Comparison of ENCODE assay signal across 8 cellular contexts in the genomic region with DNA sequence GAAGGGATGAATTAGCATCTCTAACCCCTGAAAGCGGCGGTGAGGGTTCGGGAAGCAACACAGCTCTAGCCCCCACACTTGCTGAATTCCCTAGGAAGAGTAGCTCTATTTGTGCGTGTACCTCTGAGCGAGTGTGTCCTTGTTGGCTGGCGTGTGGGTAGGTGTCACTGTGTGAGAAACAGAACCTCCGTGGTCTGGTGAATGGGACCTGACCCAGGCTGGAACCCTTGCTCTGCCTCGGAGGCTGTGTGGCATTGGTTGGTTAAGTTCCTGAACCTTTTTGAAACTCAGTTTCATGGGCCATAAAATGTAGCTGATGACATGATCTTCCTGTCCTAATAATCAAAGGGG. TPM values are rescaled to one million over a fixed set of nuclear protein-coding genes. Genes with fewer than 3 reads are reported as not detected.
A peak's percentile ranks its signal among the peaks of the same experiment; 100 is the strongest.
DNase-seq lines count a peak whose midpoint lies in the region; ATAC-seq and TF ChIP-seq lines count a peak whose summit lies in the region.

No MANE protein-coding gene starts in this region.

- ATAC-seq in HG02588 (IDR thresholded peaks at IDR 0.05; ENCODE audit: unreplicated experiment) = peak; percentile 14
- peak; percentile 23 for ATAC-seq in activated T-helper 17 cell treated with anti-CD3 and anti-CD28 coated beads, Interleukin-2, amount 50 U/mL, for 72 hours (replicated peaks)

- TF ChIP-seq CTCF in C4-2B (conservative IDR thresholded peaks at IDR 0.05) = no peak
- no peak for TF ChIP-seq CTCF in mesothelial cell of epicardium (IDR thresholded peaks at IDR 0.05; ENCODE audit: unreplicated experiment)
- no peak for TF ChIP-seq CTCF in prostate gland (IDR thresholded peaks at IDR 0.05)

- peaks cover 15% of the 10 kb centered on the region for H3K4me1 Mint-ChIP-seq in activated T-helper 17 cell treated with anti-CD3 and anti-CD28 coated beads, Interleukin-2, amount 50 U/mL, for 72 hours
- peaks cover 44% of the 10 kb centered on the region for H3K4me1 Mint-ChIP-seq in mesothelial cell of epicardium

- H3K9me3 ChIP-seq in prostate gland = no peaks in the 10 kb centered on the region

- H3K27ac ChIP-seq in C4-2B (peak overlapping the region; percentile 95; the same call in 1 of the 2 replicates), prostate gland (no peak overlapping the region)

- H3K27me3 Mint-ChIP-seq in activated T-helper 17 cell treated with anti-CD3 and anti-CD28 coated beads, Interleukin-2, amount 50 U/mL, for 72 hours = no peaks in the 10 kb centered on the region
- peaks cover 2% of the 10 kb centered on the region for H3K27me3 Mint-ChIP-seq in mesothelial cell of epicardium (ENCODE audit: low read depth)

- WGBS in prostate gland = 32% methylated on average over 5 of the region's 8 CpGs

- intact Hi-C loops in prostate gland (cut with DNase I) = loop anchor here (5.0 to 10.0 kb wide), 2 partner anchors 253 to 1025 kb away; a partner anchor contains a TSS

- peak overlapping the region; percentile 93 for H3K4me3 Mint-ChIP-seq in activated T-helper 17 cell treated with anti-CD3 and anti-CD28 coated beads, Interleukin-2, amount 50 U/mL, for 72 hours
- peak overlapping the region; percentile 97 for H3K4me3 Mint-ChIP-seq in mesothelial cell of epicardium

- peak overlapping the region; percentile 97 for H3K27ac Mint-ChIP-seq in activated T-helper 17 cell treated with anti-CD3 and anti-CD28 coated beads, Interleukin-2, amount 50 U/mL, for 72 hours
- peak overlapping the region; percentile 96 for H3K27ac Mint-ChIP-seq in mesothelial cell of epicardium

- H3K9me3 Mint-ChIP-seq in activated T-helper 17 cell treated with anti-CD3 and anti-CD28 coated beads, Interleukin-2, amount 50 U/mL, for 72 hours = no peaks in the 10 kb centered on the region
- no peaks in the 10 kb centered on the region for H3K9me3 Mint-ChIP-seq in mesothelial cell of epicardium

- H3K27me3 ChIP-seq in prostate gland (replicated peaks; ENCODE audit: insufficient read depth) = no peaks in the 10 kb centered on the region

- H3K4me3 ChIP-seq in prostate gland = peak overlapping the region in 1 of 2 donors; percentile 87

- DNase-seq in mesothelial cell of epicardium (ENCODE audit: low spot score in 2 of 2, unreplicated experiment in 2 of 2) (no peak), prostate gland (ENCODE audit: low spot score) (no peak), COLO829 (ENCODE audit: low spot score) (no peak), NCI-H1436 treated with DMSO at 0.1 percent for 48 hours (lab: John Stamatoyannopoulos, UW) (no peak), HuH-7 (ENCODE audit: low spot score) (no peak)

- no peaks in the 10 kb centered on the region for H3K36me3 ChIP-seq in prostate gland

- peaks cover 35% of the 10 kb centered on the region for H3K36me3 Mint-ChIP-seq in activated T-helper 17 cell treated with anti-CD3 and anti-CD28 coated beads, Interleukin-2, amount 50 U/mL, for 72 hours (ENCODE audit: low read depth)
- no peaks in the 10 kb centered on the region for H3K36me3 Mint-ChIP-seq in mesothelial cell of epicardium

- TF ChIP-seq POLR2A in prostate gland (IDR thresholded peaks at IDR 0.05) = no peak

- peaks cover 29% of the 10 kb centered on the region for H3K4me1 ChIP-seq in prostate gland (replicated peaks)

RNA-seq across cellular contexts. Expression of a gene that starts 0.4 kb away (rescaled TPM):
- total RNA-seq in activated T-helper 17 cell treated with anti-CD3 and anti-CD28 coated beads, Interleukin-2, amount 50 U/mL, for 72 hours = 10 to 100 TPM; 14.3 to 21.9 TPM
- total RNA-seq in mesothelial cell of epicardium (38.6 to 41.3 TPM (median 40.3 TPM) in 3 replicates), prostate gland (10 to 100 TPM; 73.0 to 76.7 TPM)

RNA-seq across cellular contexts. Expression of a gene that starts 9.1 kb away (rescaled TPM):
- 10 to 100 TPM; 35.6 to 40.8 TPM for total RNA-seq in activated T-helper 17 cell treated with anti-CD3 and anti-CD28 coated beads, Interleukin-2, amount 50 U/mL, for 72 hours
- total RNA-seq in mesothelial cell of epicardium (12.9 to 13.6 TPM (median 13.1 TPM) in 3 replicates), prostate gland (10 to 100 TPM; 33.2 to 39.9 TPM)

RNA-seq across cellular contexts. Expression of a gene that starts 9.2 kb away (rescaled TPM):
- total RNA-seq in activated T-helper 17 cell treated with anti-CD3 and anti-CD28 coated beads, Interleukin-2, amount 50 U/mL, for 72 hours = 10 to 100 TPM; 50.2 to 96.5 TPM
- total RNA-seq in mesothelial cell of epicardium (19.9 to 23.4 TPM (median 23.3 TPM) in 3 replicates), prostate gland (10 to 100 TPM; 22.8 to 32.1 TPM)

RNA-seq across cellular contexts. Expression of a gene that starts 14.2 kb away (rescaled TPM):
- total RNA-seq in activated T-helper 17 cell treated with anti-CD3 and anti-CD28 coated beads, Interleukin-2, amount 50 U/mL, for 72 hours = 10 to 100 TPM in 1 of 2 donors, 1 to 10 TPM in 1; 3.9 to 10.9 TPM
- total RNA-seq in mesothelial cell of epicardium (0.54 to 1.00 TPM (median 0.83 TPM) in 3 replicates), prostate gland (10 to 100 TPM in 1 of 2 donors, 1 to 10 TPM in 1; 1.6 to 41.9 TPM)

RNA-seq across cellular contexts. Expression of a gene that starts 19.1 kb away (rescaled TPM):
- total RNA-seq in activated T-helper 17 cell treated with anti-CD3 and anti-CD28 coated beads, Interleukin-2, amount 50 U/mL, for 72 hours = 100 to 1,000 TPM in 1 of 2 donors, 10 to 100 TPM in 1; 85.8 to 139 TPM
- total RNA-seq in mesothelial cell of epicardium (13.7 to 15.4 TPM (median 14.3 TPM) in 3 replicates), prostate gland (10 to 100 TPM; 23.8 to 36.6 TPM)
